8 cellular contexts compared by ENCODE assay signal in the genomic region with DNA sequence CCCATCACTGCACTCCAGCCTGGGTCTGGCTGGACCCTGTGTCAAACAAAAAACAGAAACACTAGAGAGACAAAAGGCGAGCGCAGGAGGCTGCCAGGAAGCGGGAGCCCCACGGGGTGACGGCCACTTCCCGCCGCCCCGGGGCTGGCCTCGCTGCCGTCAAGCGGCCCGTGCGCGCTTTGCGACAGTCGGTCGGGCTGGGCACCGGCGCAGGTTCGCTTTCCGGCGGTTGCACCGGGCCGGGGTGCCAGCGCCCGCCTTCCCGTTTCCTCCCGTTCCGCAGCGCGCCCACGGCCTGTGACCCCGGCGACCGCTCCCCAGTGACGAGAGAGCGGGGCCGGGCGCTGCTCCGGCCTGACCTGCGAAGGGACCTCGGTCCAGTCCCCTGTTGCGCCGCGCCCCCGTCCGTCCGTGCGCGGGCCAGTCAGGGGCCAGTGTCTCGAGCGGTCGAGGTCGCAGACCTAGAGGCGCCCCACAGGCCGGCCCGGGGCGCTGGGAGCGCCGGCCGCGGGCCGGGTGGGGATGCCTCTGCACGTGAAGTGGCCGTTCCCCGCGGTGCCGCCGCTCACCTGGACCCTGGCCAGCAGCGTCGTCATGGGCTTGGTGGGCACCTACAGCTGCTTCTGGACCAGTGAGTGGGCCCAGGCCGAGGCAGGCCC.
DNase-seq lines count a peak whose midpoint lies in the region; ATAC-seq and TF ChIP-seq lines count a peak whose summit lies in the region.

A gene (plus strand): TSS at position 218 of the 659 bp plus-strand sequence. CDS start 305 bp downstream, at position 523.

- peak; percentile 75 for TF ChIP-seq POLR2A in NB4 (IDR thresholded peaks at IDR 0.05; ENCODE audit: extremely low read depth, insufficient read length)

- H3K4me3 ChIP-seq in NB4 (ENCODE audit: low read depth, low read length) (peak within 1 kb of the TSS; percentile 62), astrocyte of the spinal cord (ENCODE audit: low read depth, low read length) (peak within 1 kb of the TSS; percentile 48), retinal pigment epithelial cell (ENCODE audit: low read length) (peak within 1 kb of the TSS; percentile 57)

- DNase-seq in DMS53 treated with DMSO at 0.1 percent for 48 hours (lab: John Stamatoyannopoulos, UW; ENCODE audit: unreplicated experiment) = peak; percentile 29
- peak; percentile 83 for DNase-seq in NB4 (ENCODE audit: low read depth)
- DNase-seq in T1000 (lab: John Stamatoyannopoulos, UW) = peak; percentile 10
- DNase-seq in astrocyte of the spinal cord (ENCODE audit: low read depth, low spot score) = peak; percentile 44
- peak; percentile 14 to 40 for DNase-seq in hippocampal formation (lab: John Stamatoyannopoulos, UW)
- DNase-seq in retinal pigment epithelial cell (ENCODE audit: low read depth) = no peak

- TF ChIP-seq CTCF in NB4 (IDR thresholded peaks at IDR 0.05; ENCODE audit: low read depth, low read length) (no peak), astrocyte of the spinal cord (IDR thresholded peaks at IDR 0.05; ENCODE audit: low read depth, low read length) (no peak), retinal pigment epithelial cell (conservative IDR thresholded peaks at IDR 0.05; ENCODE audit: low read depth, low read length) (no peak)

- in situ Hi-C loops in astrocyte of the spinal cord (cut with HindIII; ENCODE audit: low sequenced_read_pairs) = no loop called here

- ATAC-seq in GM21786 (IDR thresholded peaks at IDR 0.05; ENCODE audit: unreplicated experiment) = peak; percentile 28
- ATAC-seq in HG03378 (IDR thresholded peaks at IDR 0.05; ENCODE audit: unreplicated experiment) = no peak
